1 cellular context compared by ENCODE assay signal in the genomic region with DNA sequence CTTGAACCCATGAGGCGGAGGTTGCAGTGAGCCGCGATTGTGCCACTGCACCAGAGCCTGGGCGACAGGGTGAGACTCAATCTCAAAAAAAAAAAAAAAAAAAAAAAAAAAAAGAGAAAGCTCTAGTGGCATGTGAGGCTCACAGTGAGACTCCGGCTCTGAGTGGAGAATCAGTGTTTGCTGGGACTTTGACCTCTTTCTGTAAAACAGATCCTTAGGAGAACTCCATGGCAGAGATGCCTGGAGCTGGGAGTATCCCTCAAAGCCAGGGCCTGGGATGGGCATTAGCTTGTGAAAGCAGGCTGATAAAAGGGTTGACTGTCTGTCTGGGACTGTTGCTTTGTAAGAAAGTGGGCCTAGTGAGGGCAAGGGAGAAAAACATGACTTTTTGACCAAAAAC.
TF ChIP-seq lines count a peak whose summit lies in the region.

No MANE protein-coding gene starts in this region.

TF ChIP-seq in HepG2, 621 proteins besides CTCF, POLR2A, EP300 and RAD21:
- no peak for TF ChIP-seq ISL2 (CRISPR knock-in tag; IDR thresholded peaks at IDR 0.05)
- TF ChIP-seq HNF4A (CRISPR knock-in tag; IDR thresholded peaks at IDR 0.05), result peak; percentile 39; the same call in 1 of the 2 replicates
